In the genomic region with DNA sequence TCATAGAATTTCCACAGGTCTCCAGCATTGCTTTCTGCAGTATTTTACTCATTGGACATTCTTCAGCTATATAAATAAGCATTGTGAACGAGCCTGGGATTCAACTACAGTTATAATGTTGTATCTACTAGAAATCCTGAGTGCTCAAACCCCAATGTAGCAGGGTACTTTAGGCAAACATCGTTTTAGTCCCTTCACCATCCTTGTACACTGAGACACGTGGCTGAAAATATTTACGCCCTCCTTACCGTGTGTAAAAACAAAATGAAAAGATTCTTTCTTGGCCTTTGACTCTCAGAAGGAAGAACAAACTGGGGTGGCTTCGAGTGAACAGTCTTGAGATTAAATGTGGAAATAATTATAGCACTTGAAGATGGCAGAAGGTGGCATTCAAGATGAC, we compare ENCODE assay signal across 21 cellular contexts. TPM values are rescaled to one million over a fixed set of nuclear protein-coding genes. Genes with fewer than 3 reads are reported as not detected.
DNase-seq lines count a peak whose midpoint lies in the region; ATAC-seq and TF ChIP-seq lines count a peak whose summit lies in the region.
"Had no signal": no experiment of that assay in that cellular context is flagged by ENCODE, and none has a peak within 500 bp of the region (broad histone marks: within the 10 kb centered on the region; RNA-seq: fewer than 3 reads in every experiment).

No MANE protein-coding gene starts in this region.

- peaks cover 58% of the 10 kb centered on the region for H3K4me1 ChIP-seq in Loucy (ENCODE audit: insufficient read depth, low read length, poor library complexity, severe bottlenecking)
- H3K4me1 ChIP-seq in HAP-1 = peaks cover 23% of the 10 kb centered on the region
- peaks cover 38% of the 10 kb centered on the region for H3K4me1 ChIP-seq in GM23338 (ENCODE audit: insufficient read depth)

- H3K4me2 ChIP-seq in Loucy (ENCODE audit: low read depth, low read length, poor library complexity, severe bottlenecking) = peak overlapping the region; percentile 8
- no peak overlapping the region for H3K4me2 ChIP-seq in GM23338

- H4K20me1 ChIP-seq in Loucy (ENCODE audit: insufficient read depth, low read length, poor library complexity, severe bottlenecking) (peaks cover 99% of the 10 kb centered on the region), GM23338 (replicated peaks; ENCODE audit: insufficient read depth) (no peaks in the 10 kb centered on the region)

- peak overlapping the region; percentile 100 for H3K27ac Mint-ChIP-seq in activated T-cell treated with anti-CD3 and anti-CD28 coated beads, Interleukin-2, amount 50 U/mL, for 24 hours
- peak overlapping the region; percentile 98 for H3K27ac Mint-ChIP-seq in activated T-helper 17 cell treated with anti-CD3 and anti-CD28 coated beads, Interleukin-2, amount 50 U/mL, for 72 hours
- H3K27ac Mint-ChIP-seq in osteocyte (ENCODE audit: unreplicated experiment) (peak overlapping the region; percentile 96), GM23338 (no peak overlapping the region; the same call in 1 of the 2 replicates)
- H3K27ac Mint-ChIP-seq: stimulated activated naive B cell treated with anti-CD40 and anti-IgM and Interleukin-4, amounts not matched to agents 10 μg/mL and 1 μg/mL and 100 μg/mL, for 72 hours had no signal

- H3K4me3 ChIP-seq in Loucy (ENCODE audit: low read length, poor library complexity, severe bottlenecking) = no peak overlapping the region
- no peak overlapping the region for H3K4me3 ChIP-seq in HAP-1
- H3K4me3 ChIP-seq in GM23338 = no peak overlapping the region
- H3K4me3 ChIP-seq: cardiac muscle cell, dorsolateral prefrontal cortex, tibial artery had no signal

- H3K9me3 ChIP-seq in Loucy (ENCODE audit: insufficient read depth, low read depth, low read length) (peaks cover 7% of the 10 kb centered on the region), HAP-1 (0 out of 2 replicates have a peak, but pooled peaks cover 3% of the 10 kb centered on the region)

- H3K27me3 ChIP-seq in Loucy (ENCODE audit: insufficient read depth, low read length, poor library complexity, severe bottlenecking) = peaks cover 2% of the 10 kb centered on the region
- H3K27me3 ChIP-seq in HAP-1 (ENCODE audit: low read depth) = no peaks in the 10 kb centered on the region
- H3K27me3 ChIP-seq in GM23338 (ENCODE audit: insufficient read depth) = no peaks in the 10 kb centered on the region
- H3K27me3 ChIP-seq: cardiac muscle cell, dorsolateral prefrontal cortex, tibial artery had no signal

- H3K79me2 ChIP-seq in Loucy (ENCODE audit: insufficient read depth, low read length) (peaks cover 99% of the 10 kb centered on the region), GM23338 (replicated peaks; ENCODE audit: insufficient read depth) (peaks cover 30% of the 10 kb centered on the region)

- H3F3A ChIP-seq in Loucy (ENCODE audit: low read depth) = peaks cover 26% of the 10 kb centered on the region
- no peaks in the 10 kb centered on the region for H3F3A ChIP-seq in GM23338 (replicated peaks; ENCODE audit: low read depth)

- H3K9ac ChIP-seq in Loucy (ENCODE audit: low read depth, low read length, poor library complexity, severe bottlenecking) = no peak overlapping the region

- peaks cover 73% of the 10 kb centered on the region for H3K36me3 Mint-ChIP-seq in activated T-cell treated with anti-CD3 and anti-CD28 coated beads, Interleukin-2, amount 50 U/mL, for 24 hours (ENCODE audit: low read depth)
- H3K36me3 Mint-ChIP-seq in activated T-cell treated with anti-CD3 and anti-CD28 coated beads, Interleukin-2, amount 50 U/mL, for 4 hours (ENCODE audit: insufficient read depth) = peaks cover 35% of the 10 kb centered on the region
- peaks cover 81% of the 10 kb centered on the region for H3K36me3 Mint-ChIP-seq in activated T-helper 17 cell treated with anti-CD3 and anti-CD28 coated beads, Interleukin-2, amount 50 U/mL, for 72 hours (ENCODE audit: low read depth)
- H3K36me3 Mint-ChIP-seq in osteocyte (ENCODE audit: unreplicated experiment) = peaks cover 10% of the 10 kb centered on the region
- H3K36me3 Mint-ChIP-seq in GM23338 (ENCODE audit: low read depth) = peaks cover 14% of the 10 kb centered on the region

- TF ChIP-seq CTCF in Loucy (conservative IDR thresholded peaks at IDR 0.05; ENCODE audit: low read length) (no peak), osteocyte (IDR thresholded peaks at IDR 0.05) (no peak), GM23338 (conservative IDR thresholded peaks at IDR 0.05; ENCODE audit: low read depth in 2 of 2) (no peak)

- ATAC-seq in activated T-cell treated with anti-CD3 and anti-CD28 coated beads, Interleukin-2, amount 50 U/mL, for 4 hours = no peak
- no peak for ATAC-seq in activated T-helper 17 cell treated with anti-CD3 and anti-CD28 coated beads, Interleukin-2, amount 50 U/mL, for 72 hours (replicated peaks)
- ATAC-seq in HG03457 (IDR thresholded peaks at IDR 0.05; ENCODE audit: unreplicated experiment) (no peak), GM23338 (no peak)
- ATAC-seq: left cardiac atrium; stimulated activated naive B cell treated with anti-CD40 and anti-IgM and Interleukin-4, amounts not matched to agents 10 μg/mL and 1 μg/mL and 100 μg/mL, for 72 hours had no signal

- H3K27me3 Mint-ChIP-seq in activated T-cell treated with anti-CD3 and anti-CD28 coated beads, Interleukin-2, amount 50 U/mL, for 24 hours = no peaks in the 10 kb centered on the region
- no peaks in the 10 kb centered on the region for H3K27me3 Mint-ChIP-seq in activated T-cell treated with anti-CD3 and anti-CD28 coated beads, Interleukin-2, amount 50 U/mL, for 4 hours (ENCODE audit: low read depth)
- no peaks in the 10 kb centered on the region for H3K27me3 Mint-ChIP-seq in activated T-helper 17 cell treated with anti-CD3 and anti-CD28 coated beads, Interleukin-2, amount 50 U/mL, for 72 hours
- no peaks in the 10 kb centered on the region for H3K27me3 Mint-ChIP-seq in osteocyte (ENCODE audit: unreplicated experiment)
- peaks cover 2% of the 10 kb centered on the region for H3K27me3 Mint-ChIP-seq in GM23338 (ENCODE audit: insufficient read depth, low read depth, poor library complexity)
- H3K27me3 Mint-ChIP-seq: stimulated activated naive B cell treated with anti-CD40 and anti-IgM and Interleukin-4, amounts not matched to agents 10 μg/mL and 1 μg/mL and 100 μg/mL, for 72 hours had no signal

- H2AFZ ChIP-seq in Loucy (ENCODE audit: low read length) (no peak overlapping the region), GM23338 (no peak overlapping the region)

- peaks cover 4% of the 10 kb centered on the region for H3K9me3 Mint-ChIP-seq in activated T-cell treated with anti-CD3 and anti-CD28 coated beads, Interleukin-2, amount 50 U/mL, for 24 hours
- peaks cover 11% of the 10 kb centered on the region for H3K9me3 Mint-ChIP-seq in activated T-cell treated with anti-CD3 and anti-CD28 coated beads, Interleukin-2, amount 50 U/mL, for 4 hours
- H3K9me3 Mint-ChIP-seq in activated T-helper 17 cell treated with anti-CD3 and anti-CD28 coated beads, Interleukin-2, amount 50 U/mL, for 72 hours = no peaks in the 10 kb centered on the region
- H3K9me3 Mint-ChIP-seq in osteocyte (ENCODE audit: unreplicated experiment) = peaks cover 4% of the 10 kb centered on the region
- H3K9me3 Mint-ChIP-seq in GM23338 = peaks cover 14% of the 10 kb centered on the region

- H3K4me1 Mint-ChIP-seq in activated T-cell treated with anti-CD3 and anti-CD28 coated beads, Interleukin-2, amount 50 U/mL, for 24 hours (ENCODE audit: low read depth) = peaks cover 93% of the 10 kb centered on the region
- H3K4me1 Mint-ChIP-seq in activated T-cell treated with anti-CD3 and anti-CD28 coated beads, Interleukin-2, amount 50 U/mL, for 4 hours (ENCODE audit: low read depth) = peaks cover 84% of the 10 kb centered on the region
- peaks cover 49% of the 10 kb centered on the region for H3K4me1 Mint-ChIP-seq in activated T-helper 17 cell treated with anti-CD3 and anti-CD28 coated beads, Interleukin-2, amount 50 U/mL, for 72 hours
- H3K4me1 Mint-ChIP-seq in osteocyte (ENCODE audit: unreplicated experiment) (peaks cover 51% of the 10 kb centered on the region), GM23338 (peaks cover 51% of the 10 kb centered on the region)

- H3K4me3 Mint-ChIP-seq in activated T-cell treated with anti-CD3 and anti-CD28 coated beads, Interleukin-2, amount 50 U/mL, for 24 hours = no peak overlapping the region
- no peak overlapping the region for H3K4me3 Mint-ChIP-seq in activated T-cell treated with anti-CD3 and anti-CD28 coated beads, Interleukin-2, amount 50 U/mL, for 4 hours
- peak overlapping the region; percentile 79 for H3K4me3 Mint-ChIP-seq in activated T-helper 17 cell treated with anti-CD3 and anti-CD28 coated beads, Interleukin-2, amount 50 U/mL, for 72 hours
- H3K4me3 Mint-ChIP-seq in osteocyte (ENCODE audit: unreplicated experiment) (no peak overlapping the region), GM23338 (no peak overlapping the region)

- in situ Hi-C loops in HAP-1 (cut with MboI; ENCODE audit: low sequenced_read_pairs) = no loop called here

- no peak overlapping the region for H3K27ac ChIP-seq in GM23338 (ENCODE audit: low read depth)
- H3K27ac ChIP-seq: C4-2B, cardiac muscle cell, dorsolateral prefrontal cortex, tibial artery had no signal

- H3K36me3 ChIP-seq in Loucy (ENCODE audit: insufficient read depth, low read length) (peaks cover 82% of the 10 kb centered on the region), HAP-1 (replicated peaks) (no peaks in the 10 kb centered on the region), GM23338 (ENCODE audit: insufficient read depth) (no peaks in the 10 kb centered on the region)
- H3K36me3 ChIP-seq: cardiac muscle cell, tibial artery had no signal

- H3K9me2 ChIP-seq in Loucy (replicated peaks; ENCODE audit: low read depth, low read length) (no peaks in the 10 kb centered on the region), GM23338 (ENCODE audit: insufficient read depth) (no peaks in the 10 kb centered on the region)

- DNase-seq in activated T-cell treated with anti-CD3 and anti-CD28 coated beads, Interleukin-2, amount 50 U/mL, for 24 hours = no peak
- no peak for DNase-seq in activated T-cell treated with anti-CD3 and anti-CD28 coated beads, Interleukin-2, amount 50 U/mL, for 4 hours
- DNase-seq in osteocyte (ENCODE audit: extremely low spot score, unreplicated experiment) = no peak
- no peak for DNase-seq in HAP-1 (ENCODE audit: low spot score in 2 of 2)
- DNase-seq in GM23338 (ENCODE audit: low spot score) = no peak
- DNase-seq: ACHN; DMS 273 treated with DMSO at 0.1 percent for 48 hours; dorsolateral prefrontal cortex; GDM1; left cardiac atrium; MV-4-11; NCI-H187 treated with DMSO at 0.1 percent for 48 hours; NCI-H446; SHP77; stimulated activated naive B cell treated with anti-CD40 and anti-IgM and Interleukin-4, amounts not matched to agents 10 μg/mL and 1 μg/mL and 100 μg/mL, for 72 hours; tibial artery had no signal

TF ChIP-seq in GM23338, 12 proteins besides CTCF, POLR2A, EP300 and RAD21 (continues in another document):
- TF ChIP-seq ZNF114 (CRISPR knock-in tag; IDR thresholded peaks at IDR 0.05) = no peak
- no peak for TF ChIP-seq ZNF331 (CRISPR knock-in tag; IDR thresholded peaks at IDR 0.05; ENCODE audit: low read depth)
- no peak for TF ChIP-seq NANOG (IDR thresholded peaks at IDR 0.05; ENCODE audit: borderline replicate concordance)

RNA-seq across cellular contexts. Expression of gene CDK6, which starts 25.2 kb away (rescaled TPM):
- total RNA-seq in activated T-cell treated with anti-CD3 and anti-CD28 coated beads, Interleukin-2, amount 50 U/mL, for 4 hours = 100 to 1,000 TPM; 310 to 350 (median 347) TPM
- 100 to 1,000 TPM; 151 to 222 TPM for total RNA-seq in activated T-helper 17 cell treated with anti-CD3 and anti-CD28 coated beads, Interleukin-2, amount 50 U/mL, for 72 hours
- total RNA-seq in osteocyte = 52.3 and 53.6 TPM in 2 replicates
- total RNA-seq in GM23338 (2014; rRNA removed; shearing (Covaris generic)) = 18.4 and 23.7 TPM in 2 replicates
- 7.1 and 7.4 TPM in 2 replicates for polyA plus RNA-seq in GM23338 (2016; fragmentation: Nextera tagmentation; extraction: Ambion mirVana)
